8 cellular contexts compared by ENCODE assay signal in genomic region chr5:75511435-75512382, GRCh38. TPM values are rescaled to one million over a fixed set of nuclear protein-coding genes. Genes with fewer than 3 reads are reported as not detected.
DNase-seq lines count a peak whose midpoint lies in the region; ATAC-seq and TF ChIP-seq lines count a peak whose summit lies in the region.

CERT1 (minus strand) TSS chr5:75511629; CDS start chr5:75511207, 422 bp downstream.
POLK (plus strand) TSS chr5:75511891.

- H3K36me3 ChIP-seq in mucosa of stomach (ENCODE audit: control insufficient read depth, insufficient read depth, low read length): no peaks in the 10 kb centered on the region

- no peaks in the 10 kb centered on the region for H3K27me3 Mint-ChIP-seq in activated T-cell treated with anti-CD3 and anti-CD28 coated beads, Interleukin-2, amount 50 U/mL, for 24 hours

- peak; percentile 87 for TF ChIP-seq POLR2A in erythroblast (IDR thresholded peaks at IDR 0.05; ENCODE audit: low read length)

- ATAC-seq in GM21717 (IDR thresholded peaks at IDR 0.05; ENCODE audit: unreplicated experiment): peak; percentile 86

- H3K4me3 ChIP-seq in mucosa of stomach (ENCODE audit: low read length): peak within 1 kb of the TSS; percentile 85

- no peaks in the 10 kb centered on the region for H3K27me3 ChIP-seq in mucosa of stomach (ENCODE audit: control insufficient read depth, insufficient read depth, low read length)

- no peaks in the 10 kb centered on the region for H3K9me3 Mint-ChIP-seq in activated T-cell treated with anti-CD3 and anti-CD28 coated beads, Interleukin-2, amount 50 U/mL, for 24 hours

- in situ Hi-C loops in KBM-7 (cut with MboI; ENCODE audit: low pct_unique_long_range_greater_than_20kb, low sequenced_read_pairs): no loop called here

- peak within 1 kb of the TSS; percentile 98 for H3K27ac Mint-ChIP-seq in activated T-cell treated with anti-CD3 and anti-CD28 coated beads, Interleukin-2, amount 50 U/mL, for 24 hours

- H3K36me3 Mint-ChIP-seq in activated T-cell treated with anti-CD3 and anti-CD28 coated beads, Interleukin-2, amount 50 U/mL, for 24 hours (ENCODE audit: low read depth): peaks cover 46% of the 10 kb centered on the region

- DNase-seq in DMS153 treated with DMSO at 0.1 percent for 48 hours (lab: John Stamatoyannopoulos, UW; ENCODE audit: unreplicated experiment): peak; percentile 68
- peak; percentile 98 for DNase-seq in KBM-7
- DNase-seq in activated T-cell treated with anti-CD3 and anti-CD28 coated beads, Interleukin-2, amount 50 U/mL, for 24 hours: peak; percentile 95
- peak; percentile 98 for DNase-seq in erythroblast (lab: John Stamatoyannopoulos, UW)
- DNase-seq in stimulated activated CD8-positive, alpha-beta memory T cell treated with anti-CD3 and anti-CD28 coated beads, Interleukin-7, amount 100 ng/mL, for 1 hour (ENCODE audit: low read depth in 2 of 2): peak; percentile 77 to 82

- H3K4me1 ChIP-seq in mucosa of stomach (ENCODE audit: control insufficient read depth, insufficient read depth, low read length): peaks cover 7% of the 10 kb centered on the region

- H3K9me3 ChIP-seq in mucosa of stomach (ENCODE audit: control insufficient read depth, low read length): no peaks in the 10 kb centered on the region

- H3K4me3 Mint-ChIP-seq in activated T-cell treated with anti-CD3 and anti-CD28 coated beads, Interleukin-2, amount 50 U/mL, for 24 hours: peak within 1 kb of the TSS; percentile 93

- peaks cover 63% of the 10 kb centered on the region for H3K4me1 Mint-ChIP-seq in activated T-cell treated with anti-CD3 and anti-CD28 coated beads, Interleukin-2, amount 50 U/mL, for 24 hours (ENCODE audit: low read depth)

- H3K9ac ChIP-seq in mucosa of stomach (ENCODE audit: low read length): peak within 1 kb of the TSS; percentile 85

TF ChIP-seq in PFSK-1, 5 proteins besides CTCF, POLR2A, EP300 and RAD21:
- TF ChIP-seq SIN3A (IDR thresholded peaks at IDR 0.05; ENCODE audit: borderline replicate concordance, insufficient read depth, low read length) (peak; percentile 74; the same call in 1 of the 2 replicates), REST (IDR thresholded peaks at IDR 0.05; ENCODE audit: insufficient read depth in 1 of 2, low read depth in 2 of 2, low read length in 2 of 2) (no peak), TAF1 (IDR thresholded peaks at IDR 0.05; ENCODE audit: borderline replicate concordance, insufficient read depth, low read length) (0 out of 2 replicates have a peak, but pooled peaks have one; percentile 16), FOXP2 (optimal IDR thresholded peaks at IDR 0.05; ENCODE audit: borderline replicate concordance, extremely low read depth, extremely low read length, insufficient read depth) (peak; percentile 67), POLR2AphosphoS5 (IDR thresholded peaks at IDR 0.05; ENCODE audit: low read depth, low read length) (peak; percentile 60; the same call in 1 of the 2 replicates)

RNA-seq across cellular contexts. Expression of gene CERT1, which starts in this region (rescaled TPM):
- 8.5 TPM for polyA plus RNA-seq in PFSK-1 (2012; ENCODE audit: insufficient read length, low read depth)

RNA-seq across cellular contexts. Expression of gene POLK, which starts in this region (rescaled TPM):
- polyA plus RNA-seq in PFSK-1 (2012; ENCODE audit: insufficient read length, low read depth): 5.5 TPM

Comparison
In these comparisons a context has a peak if more than half of its experiments do, and no peak if none do; other contexts are left out.
1. Peak in every context shown above with its lines: DNase-seq, ATAC-seq and H3K4me3 ChIP-seq.